Comparison of ENCODE assay signal across 21 cellular contexts in genomic region chr7:155751409-155751808, GRCh38.
DNase-seq lines count a peak whose midpoint lies in the region; ATAC-seq and TF ChIP-seq lines count a peak whose summit lies in the region.
"Had no signal": no experiment of that assay in that cellular context is flagged by ENCODE, and none has a peak within 500 bp of the region (broad histone marks: within the 10 kb centered on the region; RNA-seq: fewer than 3 reads in every experiment).

No MANE protein-coding gene starts in this region.

- H3K36me3 ChIP-seq in OCI-LY1 (ENCODE audit: insufficient read depth, low read length), result peaks cover 45% of the 10 kb centered on the region

- H3K9me3 Mint-ChIP-seq in activated T-cell treated with anti-CD3 and anti-CD28 coated beads, Interleukin-2, amount 50 U/mL, for 24 hours, result no peaks in the 10 kb centered on the region
- no peaks in the 10 kb centered on the region for H3K9me3 Mint-ChIP-seq in activated T-helper 2 cell treated with anti-CD3 and anti-CD28 coated beads, Interferon-gamma antibody, Interleukin-2, Interleukin-4, amounts not matched to agents 10 μg/mL and 5 μg/mL and 100 μg/mL, durations not matched to agents 14 hours and 24 hours and 36 hours
- no peaks in the 10 kb centered on the region for H3K9me3 Mint-ChIP-seq in stimulated activated naive CD8-positive, alpha-beta T cell treated with anti-CD3 and anti-CD28 coated beads, Interleukin-15, Interleukin-2, amounts not matched to agents 100 ng/mL and 50 ng/mL, for 24 hours
- H3K9me3 Mint-ChIP-seq: HFFc6 had no signal

- H3K4me3 Mint-ChIP-seq in activated T-cell treated with anti-CD3 and anti-CD28 coated beads, Interleukin-2, amount 50 U/mL, for 24 hours, result no peak overlapping the region
- H3K4me3 Mint-ChIP-seq in activated T-helper 2 cell treated with anti-CD3 and anti-CD28 coated beads, Interferon-gamma antibody, Interleukin-2, Interleukin-4, amounts not matched to agents 10 μg/mL and 5 μg/mL and 100 μg/mL, durations not matched to agents 14 hours and 24 hours and 36 hours (ENCODE audit: low read depth), result no peak overlapping the region
- peak overlapping the region; percentile 35 for H3K4me3 Mint-ChIP-seq in stimulated activated naive CD8-positive, alpha-beta T cell treated with anti-CD3 and anti-CD28 coated beads, Interleukin-15, Interleukin-2, amounts not matched to agents 100 ng/mL and 50 ng/mL, for 24 hours
- H3K4me3 Mint-ChIP-seq: H9, HFFc6 had no signal

- peaks cover 92% of the 10 kb centered on the region for H3K4me1 Mint-ChIP-seq in activated T-cell treated with anti-CD3 and anti-CD28 coated beads, Interleukin-2, amount 50 U/mL, for 24 hours (ENCODE audit: low read depth)
- peaks cover 71% of the 10 kb centered on the region for H3K4me1 Mint-ChIP-seq in activated T-helper 2 cell treated with anti-CD3 and anti-CD28 coated beads, Interferon-gamma antibody, Interleukin-2, Interleukin-4, amounts not matched to agents 10 μg/mL and 5 μg/mL and 100 μg/mL, durations not matched to agents 14 hours and 24 hours and 36 hours (ENCODE audit: low read depth)
- H3K4me1 Mint-ChIP-seq in stimulated activated naive CD8-positive, alpha-beta T cell treated with anti-CD3 and anti-CD28 coated beads, Interleukin-15, Interleukin-2, amounts not matched to agents 100 ng/mL and 50 ng/mL, for 24 hours (ENCODE audit: low read depth), result peaks cover 90% of the 10 kb centered on the region

- H3K9ac ChIP-seq in OCI-LY1 (ENCODE audit: low read length), result peak overlapping the region; percentile 59; the same call in 1 of the 2 replicates
- H3K9ac ChIP-seq: BLaER1 treated with 17β-estradiol and CSF1 and Interleukin-3, amounts not matched to agents 10 nM and 100 nM; GM23248 had no signal

- ATAC-seq in GM19397 (IDR thresholded peaks at IDR 0.05; ENCODE audit: unreplicated experiment) (no peak), HG03039 (IDR thresholded peaks at IDR 0.05; ENCODE audit: unreplicated experiment) (no peak)

- peak overlapping the region; percentile 63 for H3K4me2 ChIP-seq in OCI-LY1 (ENCODE audit: low read length)

- H4K20me1 ChIP-seq in OCI-LY1 (ENCODE audit: insufficient read depth, low read length), result no peaks in the 10 kb centered on the region

- peak overlapping the region; percentile 47 for H3K4me3 ChIP-seq in OCI-LY1 (ENCODE audit: low read depth, low read length, poor library complexity, severe bottlenecking)
- H3K4me3 ChIP-seq: BLaER1 treated with 17β-estradiol and CSF1 and Interleukin-3, amounts not matched to agents 10 nM and 100 nM; GM23248; SJCRH30 had no signal

- no peak overlapping the region for H2AFZ ChIP-seq in OCI-LY1 (ENCODE audit: low read length)
- H2AFZ ChIP-seq: GM23248 had no signal

- no peak for TF ChIP-seq CTCF in OCI-LY1 (IDR thresholded peaks at IDR 0.05; ENCODE audit: low read length)
- no peak for TF ChIP-seq CTCF in GM20000 (IDR thresholded peaks at IDR 0.05; ENCODE audit: extremely low read depth, missing control alignments)

- H3K27me3 Mint-ChIP-seq in activated T-cell treated with anti-CD3 and anti-CD28 coated beads, Interleukin-2, amount 50 U/mL, for 24 hours, result no peaks in the 10 kb centered on the region
- H3K27me3 Mint-ChIP-seq in activated T-helper 2 cell treated with anti-CD3 and anti-CD28 coated beads, Interferon-gamma antibody, Interleukin-2, Interleukin-4, amounts not matched to agents 10 μg/mL and 5 μg/mL and 100 μg/mL, durations not matched to agents 14 hours and 24 hours and 36 hours (ENCODE audit: low read depth), result no peaks in the 10 kb centered on the region
- H3K27me3 Mint-ChIP-seq in stimulated activated naive CD8-positive, alpha-beta T cell treated with anti-CD3 and anti-CD28 coated beads, Interleukin-15, Interleukin-2, amounts not matched to agents 100 ng/mL and 50 ng/mL, for 24 hours, result no peaks in the 10 kb centered on the region

- no peaks in the 10 kb centered on the region for H3K27me3 ChIP-seq in OCI-LY1 (ENCODE audit: insufficient read depth, low read length)
- H3K27me3 ChIP-seq: BLaER1 treated with 17β-estradiol and CSF1 and Interleukin-3, amounts not matched to agents 10 nM and 100 nM; SJCRH30 had no signal

- H3K27ac ChIP-seq in OCI-LY1 (ENCODE audit: low read depth, low read length, poor library complexity, severe bottlenecking), result peak overlapping the region; percentile 88
- H3K27ac ChIP-seq: BLaER1 treated with 17β-estradiol and CSF1 and Interleukin-3, amounts not matched to agents 10 nM and 100 nM; GM23248; SJCRH30 had no signal

- peaks cover 71% of the 10 kb centered on the region for H3K36me3 Mint-ChIP-seq in activated T-cell treated with anti-CD3 and anti-CD28 coated beads, Interleukin-2, amount 50 U/mL, for 24 hours (ENCODE audit: low read depth)
- H3K36me3 Mint-ChIP-seq in activated T-helper 2 cell treated with anti-CD3 and anti-CD28 coated beads, Interferon-gamma antibody, Interleukin-2, Interleukin-4, amounts not matched to agents 10 μg/mL and 5 μg/mL and 100 μg/mL, durations not matched to agents 14 hours and 24 hours and 36 hours (ENCODE audit: low read depth), result peaks cover 73% of the 10 kb centered on the region
- H3K36me3 Mint-ChIP-seq in stimulated activated naive CD8-positive, alpha-beta T cell treated with anti-CD3 and anti-CD28 coated beads, Interleukin-15, Interleukin-2, amounts not matched to agents 100 ng/mL and 50 ng/mL, for 24 hours (ENCODE audit: low read depth), result peaks cover 45% of the 10 kb centered on the region

- peak overlapping the region; percentile 19 for H3K27ac Mint-ChIP-seq in activated T-cell treated with anti-CD3 and anti-CD28 coated beads, Interleukin-2, amount 50 U/mL, for 24 hours
- H3K27ac Mint-ChIP-seq in activated T-helper 2 cell treated with anti-CD3 and anti-CD28 coated beads, Interferon-gamma antibody, Interleukin-2, Interleukin-4, amounts not matched to agents 10 μg/mL and 5 μg/mL and 100 μg/mL, durations not matched to agents 14 hours and 24 hours and 36 hours, result peak overlapping the region; percentile 17
- peak overlapping the region; percentile 77 for H3K27ac Mint-ChIP-seq in stimulated activated naive CD8-positive, alpha-beta T cell treated with anti-CD3 and anti-CD28 coated beads, Interleukin-15, Interleukin-2, amounts not matched to agents 100 ng/mL and 50 ng/mL, for 24 hours
- H3K27ac Mint-ChIP-seq: H9, HFFc6 had no signal

- H3K4me1 ChIP-seq in OCI-LY1 (ENCODE audit: insufficient read depth, low read length, severe bottlenecking), result peaks cover 100% of the 10 kb centered on the region
- H3K4me1 ChIP-seq: SJCRH30 had no signal

- H3K9me3 ChIP-seq in OCI-LY1 (ENCODE audit: low read length), result no peaks in the 10 kb centered on the region
- H3K9me3 ChIP-seq: SJCRH30 had no signal

- intact Hi-C loops in activated T-helper 2 cell treated with anti-CD3 and anti-CD28 coated beads, Interferon-gamma antibody, Interleukin-2, Interleukin-4, amounts not matched to agents 10 μg/mL and 5 μg/mL and 100 μg/mL, durations not matched to agents 14 hours and 24 hours and 36 hours (cut with micrococcal nuclease), result no loop called here

- no peak for DNase-seq in activated T-cell treated with anti-CD3 and anti-CD28 coated beads, Interleukin-2, amount 50 U/mL, for 24 hours
- no peak for DNase-seq in activated T-cell treated with anti-CD3 and anti-CD28 coated beads, Interleukin-2, amount 50 U/mL, for 48 hours
- DNase-seq in activated T-helper 2 cell treated with anti-CD3 and anti-CD28 coated beads, Interferon-gamma antibody, Interleukin-2, Interleukin-4, amounts not matched to agents 10 μg/mL and 5 μg/mL and 100 μg/mL, durations not matched to agents 14 hours and 24 hours and 36 hours (ENCODE audit: low spot score), result no peak
- DNase-seq in GM20000 (ENCODE audit: low spot score), result no peak
- DNase-seq: 8988T; GM23248; H9; HFFc6; KBM-7; NCI-H1092 treated with DMSO at 0.1 percent for 48 hours; NCI-H2029; NCI-H2227 treated with DMSO at 0.1 percent for 48 hours; NCI-H510A; NK-92 treated with Interleukin-12 subunit alpha and Interleukin-12 subunit beta, amount 100 ng/mL, for 24 hours; OCI-M1; SJCRH30 had no signal

- H3K9me2 ChIP-seq in OCI-LY1 (ENCODE audit: low read depth, low read length), result no peaks in the 10 kb centered on the region

- H3F3A ChIP-seq in OCI-LY1 (ENCODE audit: insufficient read depth, low read length), result 0 out of 2 replicates have a peak, but pooled peaks cover 4% of the 10 kb centered on the region

- peaks cover 97% of the 10 kb centered on the region for H3K79me2 ChIP-seq in OCI-LY1 (ENCODE audit: insufficient read depth, low read length)

Comparison
In these comparisons a context has a peak if more than half of its experiments do, and no peak if none do; other contexts are left out.
1. H3K27ac Mint-ChIP-seq: peak in every context shown above with its lines; median percentile 77 in stimulated activated naive CD8-positive, alpha-beta T cell treated with anti-CD3 and anti-CD28 coated beads, Interleukin-15, Interleukin-2, amounts not matched to agents 100 ng/mL and 50 ng/mL, for 24 hours; 19 in activated T-cell treated with anti-CD3 and anti-CD28 coated beads, Interleukin-2, amount 50 U/mL, for 24 hours; 17 in activated T-helper 2 cell treated with anti-CD3 and anti-CD28 coated beads, Interferon-gamma antibody, Interleukin-2, Interleukin-4, amounts not matched to agents 10 μg/mL and 5 μg/mL and 100 μg/mL, durations not matched to agents 14 hours and 24 hours and 36 hours.